ENCODE assay signal across 8 cellular contexts in the genomic region with DNA sequence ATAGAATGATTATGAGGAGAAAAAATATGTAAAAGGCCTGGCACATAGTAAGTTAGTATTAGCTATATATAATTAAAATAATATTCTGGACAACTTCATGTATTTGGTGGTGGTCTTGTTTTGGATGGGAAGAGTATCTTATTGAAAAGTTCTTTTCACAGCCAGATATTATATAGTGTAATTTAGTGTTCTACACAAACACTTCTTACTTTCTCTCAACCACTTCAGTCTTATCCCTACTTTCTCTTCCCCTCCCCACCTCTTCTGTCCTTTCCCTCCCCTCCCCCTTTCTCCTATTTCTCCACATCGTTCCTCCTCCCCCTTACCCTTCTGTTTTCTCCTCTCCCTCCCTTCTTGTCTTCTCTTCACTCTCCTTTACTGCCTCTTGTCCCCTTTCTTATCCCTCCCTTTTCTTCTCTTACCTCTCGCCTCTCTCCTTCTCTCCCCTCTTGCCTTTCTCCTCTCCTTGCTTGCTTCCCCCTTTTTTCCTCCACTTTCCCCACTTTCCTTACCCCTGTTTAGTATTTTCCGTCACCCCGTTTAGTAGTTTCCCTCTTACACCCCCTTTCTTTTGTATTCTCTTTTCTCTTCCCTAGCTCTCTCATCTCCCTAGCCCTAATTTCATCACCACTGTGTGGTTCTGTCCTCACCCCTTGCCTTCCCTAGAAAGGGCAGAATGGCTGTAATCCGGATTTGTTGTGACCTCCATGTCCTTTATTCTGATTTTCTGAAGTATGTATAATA.
DNase-seq lines count a peak whose midpoint lies in the region; ATAC-seq and TF ChIP-seq lines count a peak whose summit lies in the region.

No MANE protein-coding gene starts in this region.

- peak overlapping the region; percentile 33 to 89 (median 74) for H3K4me3 Mint-ChIP-seq in CD4-positive, CD25-positive, alpha-beta regulatory T cell

- no peak for DNase-seq in CD4-positive, CD25-positive, alpha-beta regulatory T cell
- DNase-seq in LHCN-M2 (ENCODE audit: low read depth) = peak; percentile 24
- DNase-seq in choroid plexus epithelial cell (ENCODE audit: low read depth) = no peak
- DNase-seq in SHP77 (lab: John Stamatoyannopoulos, UW) = no peak
- no peak for DNase-seq in activated CD8-positive, alpha-beta memory T cell treated with anti-CD3 and anti-CD28 coated beads, Interleukin-2, amount 50 U/mL, for 48 hours
- no peak for DNase-seq in NCI-H510A treated with DMSO at 0.1 percent for 48 hours (lab: John Stamatoyannopoulos, UW)

- no peaks in the 10 kb centered on the region for H3K9me3 Mint-ChIP-seq in CD4-positive, CD25-positive, alpha-beta regulatory T cell

- WGBS in mesodermal cell (ENCODE audit: insufficient coverage in 2 of 2), 2 experiments = 16 to 21% methylated on average over 4 of the region's 5 CpGs

- peaks cover 23% of the 10 kb centered on the region for H3K36me3 Mint-ChIP-seq in CD4-positive, CD25-positive, alpha-beta regulatory T cell

- H3K27me3 Mint-ChIP-seq in CD4-positive, CD25-positive, alpha-beta regulatory T cell = no peaks in the 10 kb centered on the region

- TF ChIP-seq CTCF in choroid plexus epithelial cell (conservative IDR thresholded peaks at IDR 0.05; ENCODE audit: low read depth, low read length) = no peak

- no peak for ATAC-seq in CD4-positive, CD25-positive, alpha-beta regulatory T cell (ENCODE audit: low read depth in 2 of 2)
- ATAC-seq in HG03521 (IDR thresholded peaks at IDR 0.05; ENCODE audit: unreplicated experiment) = no peak

- H3K27ac ChIP-seq in CD4-positive, CD25-positive, alpha-beta regulatory T cell (ENCODE audit: insufficient read depth, low read length, poor library complexity, severe bottlenecking) = no peak overlapping the region
- H3K27ac ChIP-seq in mesodermal cell (ENCODE audit: low read depth, low read length, severe bottlenecking) = peak overlapping the region; percentile 55

- H3K4me3 ChIP-seq in CD4-positive, CD25-positive, alpha-beta regulatory T cell (ENCODE audit: low read depth, low read length) = peak overlapping the region; percentile 46
- H3K4me3 ChIP-seq in choroid plexus epithelial cell (ENCODE audit: low read depth, low read length) (peak overlapping the region; percentile 10), mesodermal cell (ENCODE audit: extremely low read depth, insufficient read depth, low read length, poor library complexity, severe bottlenecking) (peak overlapping the region; percentile 14)

- H3K36me3 ChIP-seq in CD4-positive, CD25-positive, alpha-beta regulatory T cell (ENCODE audit: control insufficient read depth, insufficient read depth, low read length) = peaks cover 23% of the 10 kb centered on the region
- peaks cover 31% of the 10 kb centered on the region for H3K36me3 ChIP-seq in mesodermal cell (ENCODE audit: control insufficient read depth, insufficient read depth, low read length)

- H3K9me3 ChIP-seq in CD4-positive, CD25-positive, alpha-beta regulatory T cell (ENCODE audit: control insufficient read depth in 2 of 2, low read length in 2 of 2) = no peaks in the 10 kb centered on the region
- no peaks in the 10 kb centered on the region for H3K9me3 ChIP-seq in mesodermal cell (ENCODE audit: control insufficient read depth, low read length)

- H3K4me1 ChIP-seq in CD4-positive, CD25-positive, alpha-beta regulatory T cell (ENCODE audit: control insufficient read depth, insufficient read depth, low read length, poor library complexity, severe bottlenecking) = peaks cover 24% of the 10 kb centered on the region
- H3K4me1 ChIP-seq in mesodermal cell (ENCODE audit: control insufficient read depth, insufficient read depth, low read length, poor library complexity, severe bottlenecking) = peaks cover 12% of the 10 kb centered on the region

- H3K27ac Mint-ChIP-seq in CD4-positive, CD25-positive, alpha-beta regulatory T cell = peak overlapping the region in 2 of 3 donors; percentile 18 to 80

- no peaks in the 10 kb centered on the region for H3K27me3 ChIP-seq in CD4-positive, CD25-positive, alpha-beta regulatory T cell (ENCODE audit: control insufficient read depth, insufficient read depth, low read length)

- H3K4me1 Mint-ChIP-seq in CD4-positive, CD25-positive, alpha-beta regulatory T cell = peaks cover 28 to 48% (median 43%) of the 10 kb centered on the region in 4 donors
